Comparison of ENCODE assay signal across 23 cellular contexts in the genomic region with DNA sequence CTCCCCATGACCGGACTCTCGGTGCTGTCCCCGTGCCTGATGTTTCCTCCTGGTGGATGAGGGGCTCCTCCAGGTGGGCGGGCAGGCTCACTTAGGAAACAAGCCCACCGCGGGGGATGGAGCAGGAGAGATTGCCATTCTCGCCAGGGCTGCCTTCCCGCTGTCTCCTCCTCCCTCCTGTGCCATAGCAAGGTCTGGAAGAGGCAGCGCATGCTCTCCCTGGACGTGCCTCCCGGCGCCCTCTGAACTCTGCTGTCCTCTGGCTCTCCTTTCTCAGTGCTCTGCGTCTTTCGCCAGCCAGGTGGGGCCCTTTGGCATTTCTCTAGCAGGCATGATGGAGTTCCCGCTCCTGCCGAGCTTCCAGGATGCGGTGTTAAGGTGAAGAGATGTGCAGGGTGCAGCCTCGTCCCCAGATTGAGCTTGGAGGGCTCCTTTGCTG.
"Had no signal": no experiment of that assay in that cellular context is flagged by ENCODE, and none has a peak within 500 bp of the region (broad histone marks: within the 10 kb centered on the region; RNA-seq: fewer than 3 reads in every experiment).

No MANE protein-coding gene starts in this region.

- H3K27me3 ChIP-seq: dorsolateral prefrontal cortex, esophagus muscularis mucosa, gastrocnemius medialis, heart right ventricle, neutrophil, ovary, suprapubic skin, thyroid gland, upper lobe of left lung, vagina had no signal

- H3K9me3 ChIP-seq: esophagus muscularis mucosa, gastrocnemius medialis, heart right ventricle, neutrophil, ovary, suprapubic skin, thyroid gland, upper lobe of left lung, vagina had no signal

- H3K4me2 ChIP-seq: smooth muscle cell had no signal

- ATAC-seq: gastrocnemius medialis, heart right ventricle, right cardiac atrium had no signal

- H3K27ac ChIP-seq: dorsolateral prefrontal cortex, epithelial cell of prostate, esophagus muscularis mucosa, gastrocnemius medialis, heart right ventricle, neutrophil, ovary, suprapubic skin, thyroid gland, upper lobe of left lung, vagina had no signal

- H3K36me3 ChIP-seq: ovary had no signal

- FAIRE-seq: endometrium, islet of Langerhans had no signal

- H3K4me1 ChIP-seq: gastrocnemius medialis, heart right ventricle, suprapubic skin, thyroid gland, upper lobe of left lung, vagina had no signal

- H3K4me3 ChIP-seq: dorsolateral prefrontal cortex, esophagus muscularis mucosa, gastrocnemius medialis, heart right ventricle, ovary, smooth muscle cell, suprapubic skin, thyroid gland, upper lobe of left lung, vagina had no signal

- DNase-seq: cortex of kidney; dorsolateral prefrontal cortex; effector CD8-positive, alpha-beta T cell; gastrocnemius medialis; heart right ventricle; hypothalamus; kidney glomerular epithelial cell; mesendoderm; naive B cell; ovary; stimulated activated CD4-positive, alpha-beta T cell treated with anti-CD3 and anti-CD28 coated beads, Interleukin-2, amount 100 ng/mL, for 48 hours; stimulated activated naive CD4-positive, alpha-beta T cell treated with Interleukin-2 at 50 U/mL for 16 hours; thyroid gland had no signal
